Comparison of ENCODE assay signal across 12 cellular contexts in genomic region chr4:96736352-96736889, GRCh38.
DNase-seq lines count a peak whose midpoint lies in the region; ATAC-seq and TF ChIP-seq lines count a peak whose summit lies in the region.
"Had no signal": no experiment of that assay in that cellular context is flagged by ENCODE, and none has a peak within 500 bp of the region (broad histone marks: within the 10 kb centered on the region; RNA-seq: fewer than 3 reads in every experiment).

No MANE protein-coding gene starts in this region.

- H3K9me3 ChIP-seq in HCT116 (ENCODE audit: control insufficient read depth in 1 of 2, insufficient read depth in 1 of 2, low read depth in 1 of 2, low read length in 2 of 2) (0 out of 4 replicates have a peak, but pooled peaks cover 0 to 5% of the 10 kb centered on the region in 2 experiments), SJCRH30 (replicated peaks) (0 out of 2 replicates have a peak, but pooled peaks cover 3% of the 10 kb centered on the region), stomach (peaks cover 0 to 12% (median 0%) of the 10 kb centered on the region in 4 donors)
- H3K9me3 ChIP-seq: esophagus muscularis mucosa, lower lobe of right lung, tibial artery had no signal

- no peak overlapping the region for H3K27ac ChIP-seq in HCT116 (ENCODE audit: low read depth, low read length)
- H3K27ac ChIP-seq in SJCRH30: no peak overlapping the region
- no peak overlapping the region for H3K27ac ChIP-seq in stomach
- H3K27ac ChIP-seq: esophagus muscularis mucosa, lower lobe of right lung, tibial artery had no signal

- CTCF ChIA-PET in HCT116 (lab: Charles Lee): no interaction called here
- CTCF ChIA-PET in activated CD4-positive, alpha-beta T cell treated with anti-CD3 and anti-CD28 coated beads for 36 hours (lab: Charles Lee): no interaction called here

- H3K36me3 ChIP-seq in HCT116 (ENCODE audit: control insufficient read depth in 1 of 2, insufficient read depth in 2 of 2, low read length in 2 of 2) (no peaks in the 10 kb centered on the region), SJCRH30 (no peaks in the 10 kb centered on the region; the same call in 1 of the 2 replicates), stomach (no peaks in the 10 kb centered on the region)
- H3K36me3 ChIP-seq: esophagus muscularis mucosa, lower lobe of right lung, tibial artery had no signal

- POLR2A ChIA-PET in HCT116 (lab: Charles Lee): no interaction called here
- POLR2A ChIA-PET in activated CD4-positive, alpha-beta T cell treated with anti-CD3 and anti-CD28 coated beads for 36 hours (lab: Charles Lee): no interaction called here

- no TSS peak for BruUV-seq in HCT116 (replicated peaks; lab: Mats Ljungman, UMichigan)

- no peak for TF ChIP-seq RAD21 in HCT116 (IDR thresholded peaks at IDR 0.05; ENCODE audit: low read depth)

- H3K4me3 Mint-ChIP-seq in activated CD4-positive, alpha-beta T cell treated with anti-CD3 and anti-CD28 coated beads for 36 hours: no peak overlapping the region

- no peaks in the 10 kb centered on the region for H3K9me2 ChIP-seq in HCT116 (ENCODE audit: insufficient read depth)

- no peak for TF ChIP-seq EP300 in stomach (IDR thresholded peaks at IDR 0.05)

- H3K27me3 ChIP-seq in HCT116 (ENCODE audit: insufficient read depth, low read length): no peaks in the 10 kb centered on the region
- no peaks in the 10 kb centered on the region for H3K27me3 ChIP-seq in SJCRH30
- no peaks in the 10 kb centered on the region for H3K27me3 ChIP-seq in stomach
- H3K27me3 ChIP-seq: esophagus muscularis mucosa, tibial artery had no signal

- H3K4me1 ChIP-seq in HCT116 (ENCODE audit: control insufficient read depth in 1 of 2, insufficient read depth in 2 of 2, low read length in 2 of 2): peaks cover 8 to 13% of the 10 kb centered on the region in 2 experiments; a peak in 3 of 4 replicates
- H3K4me1 ChIP-seq in SJCRH30: peaks cover 6% of the 10 kb centered on the region; the same call in 1 of the 2 replicates
- no peaks in the 10 kb centered on the region for H3K4me1 ChIP-seq in stomach
- H3K4me1 ChIP-seq: esophagus muscularis mucosa, lower lobe of right lung, tibial artery had no signal

- H4K20me1 ChIP-seq in HCT116 (ENCODE audit: insufficient read depth): no peaks in the 10 kb centered on the region

- TF ChIP-seq POLR2A in HCT116 (IDR thresholded peaks at IDR 0.05; ENCODE audit: borderline replicate concordance, extremely low read depth, insufficient read depth, insufficient read length) (no peak), stomach (IDR thresholded peaks at IDR 0.05) (no peak)

- peak overlapping the region; percentile 67 for H3K4me2 ChIP-seq in HCT116 (ENCODE audit: low read length)

- RAD21 ChIA-PET in HCT116 (lab: Charles Lee; ENCODE audit: low non-redundant PET in 1 of 2, low total read pairs in 2 of 2, uncharacterized antibody in 2 of 2, unreplicated experiment in 2 of 2): no interaction called here

- ATAC-seq in HCT116 (peak; percentile 100), HG02938 (IDR thresholded peaks at IDR 0.05; ENCODE audit: unreplicated experiment) (no peak)
- ATAC-seq in activated CD4-positive, alpha-beta T cell treated with anti-CD3 and anti-CD28 coated beads for 36 hours: no peak
- ATAC-seq: lower lobe of right lung had no signal

- no peaks in the 10 kb centered on the region for H3K79me2 ChIP-seq in HCT116 (ENCODE audit: insufficient read depth, low read length)

- 71 to 90% (median 79%) methylated on average over 2 of the region's 2 CpGs for WGBS in stomach, 5 donors

- no peaks in the 10 kb centered on the region for H3K27me3 Mint-ChIP-seq in activated CD4-positive, alpha-beta T cell treated with anti-CD3 and anti-CD28 coated beads for 36 hours

- no peaks in the 10 kb centered on the region for H3K36me3 Mint-ChIP-seq in activated CD4-positive, alpha-beta T cell treated with anti-CD3 and anti-CD28 coated beads for 36 hours (ENCODE audit: low read depth)

- no peaks in the 10 kb centered on the region for H3K4me1 Mint-ChIP-seq in activated CD4-positive, alpha-beta T cell treated with anti-CD3 and anti-CD28 coated beads for 36 hours

- H3K4me3 ChIP-seq in HCT116 (replicated peaks in 1 of 2; ENCODE audit: low read depth in 1 of 2, low read length in 2 of 2): peak overlapping the region in 1 of 2 experiments; percentile 24; a peak in 2 of 4 replicates
- H3K4me3 ChIP-seq in SJCRH30: no peak overlapping the region
- no peak overlapping the region for H3K4me3 ChIP-seq in stomach
- H3K4me3 ChIP-seq: esophagus muscularis mucosa, lower lobe of right lung, tibial artery had no signal

- no peak overlapping the region for H3K27ac Mint-ChIP-seq in activated CD4-positive, alpha-beta T cell treated with anti-CD3 and anti-CD28 coated beads for 36 hours

- peaks cover 11% of the 10 kb centered on the region for H3K9me3 Mint-ChIP-seq in activated CD4-positive, alpha-beta T cell treated with anti-CD3 and anti-CD28 coated beads for 36 hours (ENCODE audit: low read depth)

- intact Hi-C loops in HCT116 (cut with micrococcal nuclease) (no loop called here), posterior vena cava (cut with DNase I) (no loop called here), stomach (cut with DNase I; ENCODE audit: low total_unique reads) (no loop called here)
- intact Hi-C loops in activated CD4-positive, alpha-beta T cell treated with anti-CD3 and anti-CD28 coated beads for 36 hours (cut with DNase I, micrococcal nuclease): no loop called here

- H2AFZ ChIP-seq in HCT116 (ENCODE audit: low read depth, low read length, poor library complexity, severe bottlenecking): peak overlapping the region; percentile 99

- H3K9ac ChIP-seq in HCT116 (ENCODE audit: low read length): no peak overlapping the region

- TF ChIP-seq CTCF in HCT116 (IDR thresholded peaks at IDR 0.05 in 2 of 3, conservative IDR thresholded peaks at IDR 0.05 in 1 of 3; ENCODE audit: borderline replicate concordance in 1 of 3, insufficient read depth in 1 of 3, low read depth in 2 of 3, low read length in 2 of 3) (no peak), stomach (IDR thresholded peaks at IDR 0.05) (no peak)

- DNase-seq in HCT116 (ENCODE audit: low read depth, low spot score) (peak; percentile 64), SJCRH30 (peak; percentile 27 to 50), fibroblast of peridontal ligament (ENCODE audit: extremely low read depth) (peak; percentile 49), non-pigmented ciliary epithelial cell (ENCODE audit: low read depth) (peak; percentile 61), posterior vena cava (ENCODE audit: low spot score) (no peak), stomach (no peak)
- no peak for DNase-seq in activated CD4-positive, alpha-beta T cell treated with anti-CD3 and anti-CD28 coated beads for 36 hours
- DNase-seq: amygdala, lower lobe of right lung, tibial artery had no signal

TF ChIP-seq in HCT116, 20 proteins besides CTCF, POLR2A, EP300 and RAD21 (continues in another document):
- TF ChIP-seq FOSL1 (IDR thresholded peaks at IDR 0.05; ENCODE audit: low read depth) (peak; percentile 63; the same call in 1 of the 2 replicates), SIN3A (IDR thresholded peaks at IDR 0.05; ENCODE audit: low read depth) (no peak), ELF1 (IDR thresholded peaks at IDR 0.05; ENCODE audit: borderline replicate concordance, low read depth) (no peak), EZH2phosphoT487 (IDR thresholded peaks at IDR 0.05; ENCODE audit: borderline replicate concordance) (no peak), JUND (IDR thresholded peaks at IDR 0.05) (peak; percentile 63), CEBPB (IDR thresholded peaks at IDR 0.05; ENCODE audit: low read depth) (no peak), SP1 (IDR thresholded peaks at IDR 0.05; ENCODE audit: low read depth) (no peak; the same call in 1 of the 2 replicates), CBX3 (IDR thresholded peaks at IDR 0.05; ENCODE audit: low read depth) (peak; percentile 54; the same call in 1 of the 2 replicates), MAX (IDR thresholded peaks at IDR 0.05) (no peak), SRF (IDR thresholded peaks at IDR 0.05; ENCODE audit: low read depth) (no peak), TCF7L2 (IDR thresholded peaks at IDR 0.05; ENCODE audit: borderline replicate concordance, extremely low read depth, insufficient read depth, insufficient read length) (peak; percentile 56), ATF3 (IDR thresholded peaks at IDR 0.05) (no peak), ZFX (IDR thresholded peaks at IDR 0.05) (no peak), ZBTB33 (IDR thresholded peaks at IDR 0.05; ENCODE audit: extremely low read depth, insufficient replicate concordance, low read length) (no peak), EZH2 (IDR thresholded peaks at IDR 0.05) (no peak), EGR1 (IDR thresholded peaks at IDR 0.05; ENCODE audit: low read depth) (no peak), YY1 (IDR thresholded peaks at IDR 0.05; ENCODE audit: extremely low read depth, insufficient replicate concordance, low read depth, low read length) (no peak), POLR2AphosphoS5 (IDR thresholded peaks at IDR 0.05; ENCODE audit: low read depth, low read length) (no peak)

Comparison
In these comparisons a context has a peak if more than half of its experiments do, and no peak if none do; other contexts are left out.
1. DNase-seq: peak in HCT116 (single experiment), SJCRH30 (2 of 2), fibroblast of peridontal ligament (single experiment) and non-pigmented ciliary epithelial cell (single experiment); none in posterior vena cava (single experiment), activated CD4-positive, alpha-beta T cell treated with anti-CD3 and anti-CD28 coated beads for 36 hours (single experiment) and stomach (single experiment).